ENCODE assay signal across 8 cellular contexts in the genomic region with DNA sequence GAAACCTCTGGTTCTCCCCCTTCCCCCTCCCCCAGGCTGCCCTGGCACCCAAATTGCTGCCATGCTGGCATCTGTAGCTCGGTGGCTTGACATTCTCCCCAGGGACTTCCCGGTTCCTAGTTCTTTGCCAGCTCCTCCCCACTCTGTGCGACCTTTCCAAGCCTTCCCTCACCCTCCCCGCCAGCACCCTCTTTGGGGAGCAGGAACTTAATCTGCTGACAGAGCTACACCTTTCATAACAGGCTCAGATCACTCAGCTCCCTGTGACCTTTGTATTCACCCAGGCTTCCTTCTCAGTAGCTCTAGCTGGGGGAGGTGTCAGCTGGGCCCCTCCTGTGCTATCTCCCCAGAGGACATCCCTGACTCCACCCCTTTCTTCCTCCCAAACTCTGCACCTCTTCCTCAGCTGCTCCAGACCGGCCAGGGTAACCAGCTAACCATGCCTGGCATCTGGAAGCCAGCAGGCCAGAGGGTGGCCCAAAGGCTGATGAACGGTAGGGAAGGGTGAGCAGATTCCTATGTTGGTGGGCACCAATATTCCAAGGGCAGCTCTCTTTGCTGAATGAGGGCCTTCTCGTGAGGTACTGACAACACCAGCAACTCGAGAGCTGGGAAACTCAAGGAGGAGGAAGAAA. TPM values are rescaled to one million over a fixed set of nuclear protein-coding genes. Genes with fewer than 3 reads are reported as not detected.
A peak's percentile ranks its signal among the peaks of the same experiment; 100 is the strongest.
DNase-seq lines count a peak whose midpoint lies in the region; ATAC-seq and TF ChIP-seq lines count a peak whose summit lies in the region.

No MANE protein-coding gene starts in this region.

- 27 to 38% methylated on average over 8 of the region's 8 CpGs for WGBS in heart right ventricle, 2 donors

- H3K36me3 ChIP-seq in heart right ventricle = peaks cover 0 to 13% (median 0%) of the 10 kb centered on the region in 9 donors

- peak in 6 of 8 donors; percentile 0 to 36 (median 5) for ATAC-seq in heart right ventricle
- ATAC-seq in GM21576 (IDR thresholded peaks at IDR 0.05; ENCODE audit: unreplicated experiment) = no peak

- intact Hi-C loops in heart right ventricle (cut with DNase I) = loop anchor here in 6 of 10 donors (2.0 to 10.0 kb wide), 6 partner anchors 23 to 292 kb away; a partner anchor contains a TSS

- peak overlapping the region; percentile 30 for H3K27ac Mint-ChIP-seq in activated naive CD4-positive, alpha-beta T cell treated with anti-CD3 and anti-CD28 coated beads, Interleukin-2, amount 50 U/mL, for 24 hours
- H3K27ac Mint-ChIP-seq in stimulated activated naive CD8-positive, alpha-beta T cell treated with anti-CD3 and anti-CD28 coated beads, Interleukin-15, Interleukin-2, amounts not matched to agents 100 ng/mL and 50 ng/mL, for 24 hours = peak overlapping the region; percentile 78

- H3K9me3 ChIP-seq in heart right ventricle = no peaks in the 10 kb centered on the region

- H3K9me3 Mint-ChIP-seq in activated naive CD4-positive, alpha-beta T cell treated with anti-CD3 and anti-CD28 coated beads, Interleukin-2, amount 50 U/mL, for 24 hours = no peaks in the 10 kb centered on the region
- H3K9me3 Mint-ChIP-seq in stimulated activated naive CD8-positive, alpha-beta T cell treated with anti-CD3 and anti-CD28 coated beads, Interleukin-15, Interleukin-2, amounts not matched to agents 100 ng/mL and 50 ng/mL, for 24 hours = no peaks in the 10 kb centered on the region

- peaks cover 16 to 52% (median 45%) of the 10 kb centered on the region in 9 donors for H3K4me1 ChIP-seq in heart right ventricle

- H3K4me3 Mint-ChIP-seq in activated naive CD4-positive, alpha-beta T cell treated with anti-CD3 and anti-CD28 coated beads, Interleukin-2, amount 50 U/mL, for 24 hours = no peak overlapping the region
- H3K4me3 Mint-ChIP-seq in stimulated activated naive CD8-positive, alpha-beta T cell treated with anti-CD3 and anti-CD28 coated beads, Interleukin-15, Interleukin-2, amounts not matched to agents 100 ng/mL and 50 ng/mL, for 24 hours = peak overlapping the region; percentile 42

- H3K4me3 ChIP-seq in heart right ventricle = peak overlapping the region in 6 of 10 donors; percentile 15 to 39 (median 24)

- no peak for DNase-seq in activated naive CD4-positive, alpha-beta T cell treated with anti-CD3 and anti-CD28 coated beads, Interleukin-2, amount 50 U/mL, for 16 hours
- DNase-seq in SKM-1 treated with dmso at 0.1 percent for 144 hours (lab: John Stamatoyannopoulos, UW; ENCODE audit: unreplicated experiment) (peak; percentile 13), heart right ventricle (peak; percentile 61 to 69), foreskin melanocyte (no peak), retina (no peak)

- peaks cover 23% of the 10 kb centered on the region for H3K4me1 Mint-ChIP-seq in activated naive CD4-positive, alpha-beta T cell treated with anti-CD3 and anti-CD28 coated beads, Interleukin-2, amount 50 U/mL, for 24 hours
- H3K4me1 Mint-ChIP-seq in stimulated activated naive CD8-positive, alpha-beta T cell treated with anti-CD3 and anti-CD28 coated beads, Interleukin-15, Interleukin-2, amounts not matched to agents 100 ng/mL and 50 ng/mL, for 24 hours (ENCODE audit: low read depth) = peaks cover 41% of the 10 kb centered on the region

- no peak for TF ChIP-seq CTCF in heart right ventricle (IDR thresholded peaks at IDR 0.05)

- H3K27ac ChIP-seq in heart right ventricle = peak overlapping the region; percentile 69 to 96 (median 92)

- H3K27me3 Mint-ChIP-seq in activated naive CD4-positive, alpha-beta T cell treated with anti-CD3 and anti-CD28 coated beads, Interleukin-2, amount 50 U/mL, for 24 hours = no peaks in the 10 kb centered on the region
- no peaks in the 10 kb centered on the region for H3K27me3 Mint-ChIP-seq in stimulated activated naive CD8-positive, alpha-beta T cell treated with anti-CD3 and anti-CD28 coated beads, Interleukin-15, Interleukin-2, amounts not matched to agents 100 ng/mL and 50 ng/mL, for 24 hours

- no peaks in the 10 kb centered on the region for H3K27me3 ChIP-seq in heart right ventricle

- peaks cover 2% of the 10 kb centered on the region for H3K36me3 Mint-ChIP-seq in activated naive CD4-positive, alpha-beta T cell treated with anti-CD3 and anti-CD28 coated beads, Interleukin-2, amount 50 U/mL, for 24 hours
- H3K36me3 Mint-ChIP-seq in stimulated activated naive CD8-positive, alpha-beta T cell treated with anti-CD3 and anti-CD28 coated beads, Interleukin-15, Interleukin-2, amounts not matched to agents 100 ng/mL and 50 ng/mL, for 24 hours (ENCODE audit: low read depth) = peaks cover 4% of the 10 kb centered on the region

RNA-seq across cellular contexts. Expression of a gene that starts 1.8 kb away (rescaled TPM):
- 100 to 1,000 TPM; 144 to 239 (median 170) TPM for total RNA-seq in heart right ventricle
- 100 to 1,000 TPM in 1 of 2 donors, 10 to 100 TPM in 1; 93.8 to 167 TPM for polyA plus RNA-seq in heart right ventricle

RNA-seq across cellular contexts. Expression of a gene that starts 6.4 kb away (rescaled TPM):
- 10 to 100 TPM in 7 of 10 donors, 1 to 10 TPM in 3; 5.2 to 67.7 (median 15.5) TPM for total RNA-seq in heart right ventricle
- polyA plus RNA-seq in heart right ventricle = 10 to 100 TPM; 13.2 to 15.8 TPM

RNA-seq across cellular contexts. Expression of a gene that starts 25.1 kb away (rescaled TPM):
- 10 to 100 TPM; 13.3 to 24.0 (median 17.4) TPM for total RNA-seq in heart right ventricle
- 10 to 100 TPM; 12.0 to 13.0 TPM for polyA plus RNA-seq in heart right ventricle

RNA-seq across cellular contexts. Expression of a gene that starts 52.8 kb away (rescaled TPM):
- total RNA-seq in heart right ventricle = 1 to 10 TPM in 4 of 10 donors, under 1 TPM in 6; 0.17 to 1.6 (median 0.82) TPM
- polyA plus RNA-seq in heart right ventricle = under 1 TPM; 0.59 to 0.74 TPM

RNA-seq across cellular contexts. Expression of a gene that starts 56.9 kb away (rescaled TPM):
- total RNA-seq in heart right ventricle = 10 to 100 TPM in 8 of 10 donors, 1 to 10 TPM in 2; 8.3 to 15.6 (median 11.4) TPM
- polyA plus RNA-seq in heart right ventricle = 10 to 100 TPM; 19.2 to 51.7 TPM

Comparison
In these comparisons a context has a peak if more than half of its experiments do, and no peak if none do; other contexts are left out.
1. DNase-seq: peak in SKM-1 treated with dmso at 0.1 percent for 144 hours (single experiment) and heart right ventricle (2 of 2); none in activated naive CD4-positive, alpha-beta T cell treated with anti-CD3 and anti-CD28 coated beads, Interleukin-2, amount 50 U/mL, for 16 hours (single experiment), foreskin melanocyte (single experiment) and retina (single experiment).